ENCODE assay signal across 1 cellular context in genomic region chr6:28485482-28485881, GRCh38.
TF ChIP-seq lines count a peak whose summit lies in the region.

No MANE protein-coding gene starts in this region.

TF ChIP-seq in IMR-90, 13 proteins besides CTCF, POLR2A, EP300 and RAD21:
- TF ChIP-seq CEBPB (IDR thresholded peaks at IDR 0.05; ENCODE audit: low read depth, low read length) (peak; percentile 44), BHLHE40 (IDR thresholded peaks at IDR 0.05; ENCODE audit: low read depth, low read length) (no peak), FOS (IDR thresholded peaks at IDR 0.05; ENCODE audit: low read depth, low read length) (no peak), MAFK (IDR thresholded peaks at IDR 0.05; ENCODE audit: low read depth, low read length) (no peak)
